ENCODE assay signal across 1 cellular context in the genomic region with DNA sequence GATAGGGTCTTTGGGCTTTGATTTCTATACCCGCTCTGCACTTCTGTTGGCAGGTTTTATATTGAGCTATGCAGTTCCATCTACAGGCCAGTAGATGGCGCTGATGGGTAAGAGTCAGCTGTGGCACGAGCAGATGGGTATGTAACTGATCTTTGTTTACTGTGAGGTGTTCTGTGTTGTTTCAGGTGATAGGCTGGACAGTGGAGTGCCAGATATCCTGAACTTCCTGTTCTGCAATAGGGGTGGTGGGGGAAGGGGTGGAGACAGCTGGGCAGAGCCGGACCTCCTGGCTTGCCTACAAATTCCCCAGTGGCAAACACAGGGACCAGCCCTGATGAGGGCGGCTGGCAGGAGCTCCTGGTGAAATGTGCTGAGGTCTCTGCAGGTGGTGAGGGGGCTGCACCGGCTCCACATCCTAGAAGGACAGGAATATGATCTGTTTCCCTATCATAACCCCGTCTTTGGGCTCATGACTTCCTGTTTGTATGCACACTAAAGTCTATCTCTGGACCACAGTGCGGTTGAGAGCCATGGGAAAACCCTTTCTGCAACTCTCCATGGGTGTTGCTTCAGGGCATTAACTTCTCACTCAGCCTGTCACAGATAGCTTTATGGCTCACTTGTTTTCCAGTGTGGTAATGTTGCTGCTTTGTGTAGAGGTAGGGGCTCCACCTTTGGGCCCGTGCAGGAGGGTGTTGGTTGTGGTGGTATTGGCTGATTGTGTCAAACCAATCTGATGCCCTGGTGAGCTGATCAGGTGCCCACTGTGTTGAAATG.
TF ChIP-seq lines count a peak whose summit lies in the region.

No MANE protein-coding gene starts in this region.

TF ChIP-seq in GM12878, 131 proteins besides CTCF, POLR2A, EP300 and RAD21 (continued from another document):
- TF ChIP-seq, protein P1, sequence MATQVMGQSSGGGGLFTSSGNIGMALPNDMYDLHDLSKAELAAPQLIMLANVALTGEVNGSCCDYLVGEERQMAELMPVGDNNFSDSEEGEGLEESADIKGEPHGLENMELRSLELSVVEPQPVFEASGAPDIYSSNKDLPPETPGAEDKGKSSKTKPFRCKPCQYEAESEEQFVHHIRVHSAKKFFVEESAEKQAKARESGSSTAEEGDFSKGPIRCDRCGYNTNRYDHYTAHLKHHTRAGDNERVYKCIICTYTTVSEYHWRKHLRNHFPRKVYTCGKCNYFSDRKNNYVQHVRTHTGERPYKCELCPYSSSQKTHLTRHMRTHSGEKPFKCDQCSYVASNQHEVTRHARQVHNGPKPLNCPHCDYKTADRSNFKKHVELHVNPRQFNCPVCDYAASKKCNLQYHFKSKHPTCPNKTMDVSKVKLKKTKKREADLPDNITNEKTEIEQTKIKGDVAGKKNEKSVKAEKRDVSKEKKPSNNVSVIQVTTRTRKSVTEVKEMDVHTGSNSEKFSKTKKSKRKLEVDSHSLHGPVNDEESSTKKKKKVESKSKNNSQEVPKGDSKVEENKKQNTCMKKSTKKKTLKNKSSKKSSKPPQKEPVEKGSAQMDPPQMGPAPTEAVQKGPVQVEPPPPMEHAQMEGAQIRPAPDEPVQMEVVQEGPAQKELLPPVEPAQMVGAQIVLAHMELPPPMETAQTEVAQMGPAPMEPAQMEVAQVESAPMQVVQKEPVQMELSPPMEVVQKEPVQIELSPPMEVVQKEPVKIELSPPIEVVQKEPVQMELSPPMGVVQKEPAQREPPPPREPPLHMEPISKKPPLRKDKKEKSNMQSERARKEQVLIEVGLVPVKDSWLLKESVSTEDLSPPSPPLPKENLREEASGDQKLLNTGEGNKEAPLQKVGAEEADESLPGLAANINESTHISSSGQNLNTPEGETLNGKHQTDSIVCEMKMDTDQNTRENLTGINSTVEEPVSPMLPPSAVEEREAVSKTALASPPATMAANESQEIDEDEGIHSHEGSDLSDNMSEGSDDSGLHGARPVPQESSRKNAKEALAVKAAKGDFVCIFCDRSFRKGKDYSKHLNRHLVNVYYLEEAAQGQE (IDR thresholded peaks at IDR 0.05; ENCODE audit: low read depth, low read length), result no peak
TF ChIP-seq in GM12878: peak in this region for 22.
